Comparison of ENCODE assay signal across 8 cellular contexts in the genomic region with DNA sequence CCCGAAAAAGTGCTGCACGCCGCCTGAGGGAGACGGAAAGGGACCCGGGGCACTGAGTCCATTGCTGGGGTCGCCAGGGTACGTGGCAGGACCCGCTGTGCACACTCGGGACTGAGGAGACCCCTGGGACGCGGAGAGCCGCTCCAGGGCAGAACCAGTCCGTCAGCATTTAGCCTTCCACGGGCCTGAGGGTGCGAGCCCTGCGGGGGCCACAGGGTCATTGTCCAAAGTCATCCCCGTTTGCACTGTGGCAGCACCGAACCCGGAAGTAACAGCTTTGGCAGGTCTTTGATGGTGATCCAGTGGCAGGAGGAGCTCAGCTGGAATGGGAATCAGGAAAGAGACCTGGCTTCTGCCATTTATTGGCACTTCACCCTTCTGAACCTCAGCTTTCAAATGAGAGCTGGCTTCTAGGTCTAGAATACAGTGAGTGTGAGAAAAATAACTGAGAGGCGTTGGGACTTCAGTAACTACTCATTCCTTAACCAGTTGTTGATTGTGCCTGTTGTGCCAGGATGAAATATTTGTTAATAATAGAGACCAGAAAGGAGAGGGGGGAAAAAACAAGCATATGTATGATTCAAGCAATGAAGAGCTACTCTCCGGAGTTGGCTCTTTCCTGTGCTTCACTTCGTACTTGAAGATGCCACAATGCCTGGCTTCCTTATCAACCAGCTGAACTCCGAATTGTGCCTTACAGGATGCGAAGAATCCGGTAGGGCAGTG. TPM values are rescaled to one million over a fixed set of nuclear protein-coding genes. Genes with fewer than 3 reads are reported as not detected.
DNase-seq lines count a peak whose midpoint lies in the region; ATAC-seq and TF ChIP-seq lines count a peak whose summit lies in the region.

No MANE protein-coding gene starts in this region.

- no peaks in the 10 kb centered on the region for H3K36me3 Mint-ChIP-seq in activated CD8-positive, alpha-beta T cell treated with anti-CD3 and anti-CD28 coated beads for 36 hours (ENCODE audit: low read depth)

- intact Hi-C loops in activated CD8-positive, alpha-beta T cell treated with anti-CD3 and anti-CD28 coated beads for 36 hours (cut with micrococcal nuclease), result no loop called here

- TF ChIP-seq CTCF in GM10266 (IDR thresholded peaks at IDR 0.05; ENCODE audit: control insufficient read depth, insufficient read depth, low read depth, missing control alignments) (no peak), HEK293 (tag by site-specific recombination; IDR thresholded peaks at IDR 0.05) (no peak), thoracic aorta (IDR thresholded peaks at IDR 0.05) (no peak)
- no peak for TF ChIP-seq CTCF in activated CD8-positive, alpha-beta T cell treated with anti-CD3 and anti-CD28 coated beads for 36 hours (IDR thresholded peaks at IDR 0.05)

- ATAC-seq in activated CD8-positive, alpha-beta T cell treated with anti-CD3 and anti-CD28 coated beads for 36 hours, result no peak
- ATAC-seq in thoracic aorta (ENCODE audit: insufficient number of reproducible peaks, low FRiP score, low read depth), result no peak

- CTCF ChIA-PET in HEK293 (lab: Yijun Ruan, JAX), result interaction anchor here (0.7 to 1.7 kb wide), 4 partner anchors 33 to 273 kb away, joined by 3 to 4 read pairs (median 4); no protein-coding TSS in a partner anchor
- CTCF ChIA-PET in activated CD8-positive, alpha-beta T cell treated with anti-CD3 and anti-CD28 coated beads for 36 hours (lab: Charles Lee), result interaction anchor here (0.8 to 3.1 kb wide), 4 partner anchors 58 to 1145 kb away, joined by 3 to 13 read pairs (median 7); no protein-coding TSS in a partner anchor

- WGBS in mesodermal cell (ENCODE audit: insufficient coverage in 2 of 2), 2 experiments, result 2 to 4% methylated on average over 21 to 22 of the region's 25 CpGs

- H3K27ac ChIP-seq in HEK293 (ENCODE audit: extremely low read depth, low read depth, low read length), result peak overlapping the region; percentile 53; the same call in 1 of the 2 replicates
- H3K27ac ChIP-seq in epithelial cell of prostate, result peak overlapping the region; percentile 76
- H3K27ac ChIP-seq in mesodermal cell (ENCODE audit: low read depth, low read length, severe bottlenecking), result peak overlapping the region; percentile 95
- peak overlapping the region; percentile 91 to 95 for H3K27ac ChIP-seq in thoracic aorta

- H3K27me3 ChIP-seq in thoracic aorta (replicated peaks; ENCODE audit: insufficient read depth), result no peaks in the 10 kb centered on the region

- H3K4me1 ChIP-seq in HEK293 (ENCODE audit: control insufficient read depth, insufficient read depth, low read length) (peaks cover 13% of the 10 kb centered on the region), mesodermal cell (ENCODE audit: control insufficient read depth, insufficient read depth, low read length, poor library complexity, severe bottlenecking) (peaks cover 8% of the 10 kb centered on the region), thoracic aorta (ENCODE audit: control insufficient read depth in 1 of 2, low read depth in 2 of 2) (peaks cover 14 to 25% of the 10 kb centered on the region in 2 donors)

- DNase-seq in GM10266 (ENCODE audit: extremely low spot score), result peak; percentile 52
- DNase-seq in NCI-H146 (lab: John Stamatoyannopoulos, UW), result peak; percentile 64
- peak; percentile 38 for DNase-seq in activated CD8-positive, alpha-beta T cell treated with anti-CD3 and anti-CD28 coated beads for 36 hours
- DNase-seq in epithelial cell of prostate (ENCODE audit: low read depth, low spot score), result no peak
- no peak for DNase-seq in thoracic aorta (ENCODE audit: low spot score)
- DNase-seq in AML-193 (lab: John Stamatoyannopoulos, UW), result no peak

- H3K36me3 ChIP-seq in HEK293 (ENCODE audit: control insufficient read depth in 2 of 2, insufficient read depth in 1 of 2, low read length in 2 of 2) (no peaks in the 10 kb centered on the region), mesodermal cell (ENCODE audit: control insufficient read depth, insufficient read depth, low read length) (no peaks in the 10 kb centered on the region), thoracic aorta (no peaks in the 10 kb centered on the region)

- H3K27ac Mint-ChIP-seq in activated CD8-positive, alpha-beta T cell treated with anti-CD3 and anti-CD28 coated beads for 36 hours, result peak overlapping the region; percentile 72

- H3K4me3 ChIP-seq in HEK293 (ENCODE audit: low read depth, low read length), result peak overlapping the region; percentile 78
- peak overlapping the region; percentile 84 for H3K4me3 ChIP-seq in mesodermal cell (ENCODE audit: extremely low read depth, insufficient read depth, low read length, poor library complexity, severe bottlenecking)
- peak overlapping the region; percentile 86 for H3K4me3 ChIP-seq in thoracic aorta

- H3K4me1 Mint-ChIP-seq in activated CD8-positive, alpha-beta T cell treated with anti-CD3 and anti-CD28 coated beads for 36 hours (ENCODE audit: low read depth), result peaks cover 38% of the 10 kb centered on the region

- H3K27me3 Mint-ChIP-seq in activated CD8-positive, alpha-beta T cell treated with anti-CD3 and anti-CD28 coated beads for 36 hours, result no peaks in the 10 kb centered on the region

- no peaks in the 10 kb centered on the region for H3K9me3 Mint-ChIP-seq in activated CD8-positive, alpha-beta T cell treated with anti-CD3 and anti-CD28 coated beads for 36 hours

- H3K9me3 ChIP-seq in HEK293 (ENCODE audit: control insufficient read depth, insufficient read depth, low read depth, low read length), result no peaks in the 10 kb centered on the region
- H3K9me3 ChIP-seq in mesodermal cell (ENCODE audit: control insufficient read depth, low read length), result no peaks in the 10 kb centered on the region
- no peaks in the 10 kb centered on the region for H3K9me3 ChIP-seq in thoracic aorta

- H3K4me3 Mint-ChIP-seq in activated CD8-positive, alpha-beta T cell treated with anti-CD3 and anti-CD28 coated beads for 36 hours, result peak overlapping the region; percentile 86

- POLR2A ChIA-PET in HEK293 (lab: Yijun Ruan, JAX), result interaction anchor here (0.8 to 1.8 kb wide), 4 partner anchors 8 to 67 kb away, joined by 3 to 11 read pairs (median 4); no protein-coding TSS in a partner anchor
- POLR2A ChIA-PET in activated CD8-positive, alpha-beta T cell treated with anti-CD3 and anti-CD28 coated beads for 36 hours (lab: Charles Lee), result interaction anchor here (1.2 kb wide), 1 partner anchor 8 kb away, joined by 5 read pairs; no protein-coding TSS in a partner anchor

TF ChIP-seq in HEK293, 187 proteins besides CTCF, POLR2A, EP300 and RAD21 (continues in another document):
- no peak for TF ChIP-seq ZNF174 (tag by site-specific recombination; IDR thresholded peaks at IDR 0.05)
- no peak for TF ChIP-seq SP2 (tag by site-specific recombination; IDR thresholded peaks at IDR 0.05)
- TF ChIP-seq ZNF707 (tag by site-specific recombination; IDR thresholded peaks at IDR 0.05), result no peak
- TF ChIP-seq ZNF654 (tag by site-specific recombination; IDR thresholded peaks at IDR 0.05; ENCODE audit: low read depth), result no peak
- TF ChIP-seq ZNF155 (tag by site-specific recombination; IDR thresholded peaks at IDR 0.05), result no peak
- TF ChIP-seq ZNF335 (tag by site-specific recombination; conservative IDR thresholded peaks at IDR 0.05), result peak; percentile 66
- TF ChIP-seq ZNF184 (tag by site-specific recombination; IDR thresholded peaks at IDR 0.05), result no peak
- TF ChIP-seq ZNF140 (tag by site-specific recombination; IDR thresholded peaks at IDR 0.05), result no peak
- TF ChIP-seq ZBTB7A (tag by site-specific recombination; IDR thresholded peaks at IDR 0.05; ENCODE audit: low read depth), result no peak
- TF ChIP-seq, protein P1, sequence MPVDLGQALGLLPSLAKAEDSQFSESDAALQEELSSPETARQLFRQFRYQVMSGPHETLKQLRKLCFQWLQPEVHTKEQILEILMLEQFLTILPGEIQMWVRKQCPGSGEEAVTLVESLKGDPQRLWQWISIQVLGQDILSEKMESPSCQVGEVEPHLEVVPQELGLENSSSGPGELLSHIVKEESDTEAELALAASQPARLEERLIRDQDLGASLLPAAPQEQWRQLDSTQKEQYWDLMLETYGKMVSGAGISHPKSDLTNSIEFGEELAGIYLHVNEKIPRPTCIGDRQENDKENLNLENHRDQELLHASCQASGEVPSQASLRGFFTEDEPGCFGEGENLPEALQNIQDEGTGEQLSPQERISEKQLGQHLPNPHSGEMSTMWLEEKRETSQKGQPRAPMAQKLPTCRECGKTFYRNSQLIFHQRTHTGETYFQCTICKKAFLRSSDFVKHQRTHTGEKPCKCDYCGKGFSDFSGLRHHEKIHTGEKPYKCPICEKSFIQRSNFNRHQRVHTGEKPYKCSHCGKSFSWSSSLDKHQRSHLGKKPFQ (tag by site-specific recombination; IDR thresholded peaks at IDR 0.05), result no peak
- 0 out of 2 replicates have a peak, but pooled peaks have one; percentile 2 for TF ChIP-seq SP3 (tag by site-specific recombination; IDR thresholded peaks at IDR 0.05)
- no peak for TF ChIP-seq ZFP3 (tag by site-specific recombination; IDR thresholded peaks at IDR 0.05; ENCODE audit: low read depth)
- TF ChIP-seq, protein P2, sequence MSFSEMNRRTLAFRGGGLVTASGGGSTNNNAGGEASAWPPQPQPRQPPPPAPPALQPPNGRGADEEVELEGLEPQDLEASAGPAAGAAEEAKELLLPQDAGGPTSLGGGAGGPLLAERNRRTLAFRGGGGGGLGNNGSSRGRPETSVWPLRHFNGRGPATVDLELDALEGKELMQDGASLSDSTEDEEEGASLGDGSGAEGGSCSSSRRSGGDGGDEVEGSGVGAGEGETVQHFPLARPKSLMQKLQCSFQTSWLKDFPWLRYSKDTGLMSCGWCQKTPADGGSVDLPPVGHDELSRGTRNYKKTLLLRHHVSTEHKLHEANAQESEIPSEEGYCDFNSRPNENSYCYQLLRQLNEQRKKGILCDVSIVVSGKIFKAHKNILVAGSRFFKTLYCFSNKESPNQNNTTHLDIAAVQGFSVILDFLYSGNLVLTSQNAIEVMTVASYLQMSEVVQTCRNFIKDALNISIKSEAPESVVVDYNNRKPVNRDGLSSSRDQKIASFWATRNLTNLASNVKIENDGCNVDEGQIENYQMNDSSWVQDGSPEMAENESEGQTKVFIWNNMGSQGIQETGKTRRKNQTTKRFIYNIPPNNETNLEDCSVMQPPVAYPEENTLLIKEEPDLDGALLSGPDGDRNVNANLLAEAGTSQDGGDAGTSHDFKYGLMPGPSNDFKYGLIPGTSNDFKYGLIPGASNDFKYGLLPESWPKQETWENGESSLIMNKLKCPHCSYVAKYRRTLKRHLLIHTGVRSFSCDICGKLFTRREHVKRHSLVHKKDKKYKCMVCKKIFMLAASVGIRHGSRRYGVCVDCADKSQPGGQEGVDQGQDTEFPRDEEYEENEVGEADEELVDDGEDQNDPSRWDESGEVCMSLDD (tag by site-specific recombination; IDR thresholded peaks at IDR 0.05), result 0 out of 2 replicates have a peak, but pooled peaks have one; percentile 1
- TF ChIP-seq ZBTB48 (tag by site-specific recombination; IDR thresholded peaks at IDR 0.05), result no peak

RNA-seq across cellular contexts. Expression of a gene that starts 0.8 kb away (rescaled TPM):
- total RNA-seq in activated CD8-positive, alpha-beta T cell treated with anti-CD3 and anti-CD28 coated beads for 36 hours, result 1 to 10 TPM; 4.0 to 4.3 TPM
- 19.8 TPM for polyA plus RNA-seq in mesodermal cell (2013, experiment 1 of 2)
- polyA plus RNA-seq in mesodermal cell (2013, experiment 2 of 2), result 23.1 TPM
- 10 to 100 TPM; 26.3 to 37.2 TPM for total RNA-seq in thoracic aorta

Comparison
In these comparisons a context has a peak if more than half of its experiments do, and no peak if none do; other contexts are left out.
1. DNase-seq: peak in GM10266 (single experiment), NCI-H146 (single experiment) and activated CD8-positive, alpha-beta T cell treated with anti-CD3 and anti-CD28 coated beads for 36 hours (single experiment); none in epithelial cell of prostate (single experiment), thoracic aorta (single experiment) and AML-193 (0 of 2).
2. RNA of a gene that starts 0.8 kb away (total RNA-seq): 26.3 to 37.2 TPM in thoracic aorta; 4.0 to 4.3 TPM in activated CD8-positive, alpha-beta T cell treated with anti-CD3 and anti-CD28 coated beads for 36 hours; every median in the first group is over 4 times any median in the second.
3. Peak in every context shown above with its lines, with median percentiles within 50 percentile points of each other: H3K27ac ChIP-seq and H3K4me3 ChIP-seq.